In the genomic region with DNA sequence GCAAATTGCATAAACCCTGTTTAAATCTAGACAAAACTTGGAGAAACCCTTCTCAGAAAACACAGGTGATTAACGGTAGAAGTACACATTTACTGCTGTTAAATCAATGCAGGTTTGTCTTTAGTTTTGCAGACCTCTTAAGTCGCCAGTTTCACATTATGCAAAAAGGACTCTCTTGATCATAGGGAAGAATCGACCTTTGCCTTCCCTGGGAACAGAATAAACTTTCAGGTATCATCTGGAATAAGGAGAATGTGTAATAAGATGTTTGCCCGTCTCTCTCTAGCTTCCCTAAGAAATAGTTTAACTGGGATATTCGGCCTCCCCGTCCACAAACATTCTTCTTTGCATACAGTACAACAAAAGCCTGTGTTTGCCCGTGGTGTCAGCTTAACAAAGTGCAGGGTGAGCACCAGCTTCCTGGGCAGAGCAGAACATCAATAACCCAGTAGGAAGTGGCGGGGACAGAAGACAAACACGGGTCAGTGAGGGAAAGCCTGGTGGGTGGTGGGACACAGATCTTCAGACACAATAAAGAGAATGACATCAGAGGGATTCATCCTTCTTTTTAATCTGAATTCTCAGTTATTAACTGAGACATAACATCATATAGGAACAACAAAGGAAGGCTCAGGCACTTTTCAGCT, we compare ENCODE assay signal across 15 cellular contexts.
DNase-seq lines count a peak whose midpoint lies in the region; ATAC-seq lines count a peak whose summit lies in the region.
"Had no signal": no experiment of that assay in that cellular context is flagged by ENCODE, and none has a peak within 500 bp of the region (broad histone marks: within the 10 kb centered on the region; RNA-seq: fewer than 3 reads in every experiment).

No MANE protein-coding gene starts in this region.

- no peak overlapping the region for H2BK15ac ChIP-seq in mesenchymal stem cell (ENCODE audit: low read depth, poor library complexity, severe bottlenecking)

- H3K27me3 ChIP-seq in mesenchymal stem cell (ENCODE audit: control insufficient read depth in 1 of 2, insufficient read depth in 1 of 2, low read length in 2 of 2) (no peaks in the 10 kb centered on the region), trophoblast cell (ENCODE audit: insufficient read depth, low read length) (no peaks in the 10 kb centered on the region)

- H3K4ac ChIP-seq in mesenchymal stem cell (ENCODE audit: low read depth in 1 of 2, low read length in 2 of 2) (no peak overlapping the region), trophoblast cell (ENCODE audit: low read depth, low read length) (no peak overlapping the region)

- H3K79me2 ChIP-seq in trophoblast cell (ENCODE audit: control insufficient read depth, insufficient read depth, low read length, poor library complexity), result no peaks in the 10 kb centered on the region

- no peak overlapping the region for H3K18ac ChIP-seq in mesenchymal stem cell (ENCODE audit: low read depth in 1 of 2, low read length in 2 of 2)
- no peak overlapping the region for H3K18ac ChIP-seq in trophoblast cell (ENCODE audit: low read length)

- H3K4me2 ChIP-seq in mesenchymal stem cell (ENCODE audit: low read length, poor library complexity, severe bottlenecking), result no peak overlapping the region
- H3K4me2 ChIP-seq in trophoblast cell (ENCODE audit: low read length), result no peak overlapping the region
- H3K4me2 ChIP-seq: KMS-11 had no signal

- H3K23ac ChIP-seq in mesenchymal stem cell (ENCODE audit: low read length in 2 of 2) (no peak overlapping the region), trophoblast cell (ENCODE audit: low read length) (no peak overlapping the region)

- H4K8ac ChIP-seq in mesenchymal stem cell (ENCODE audit: low read length), result no peak overlapping the region
- H4K8ac ChIP-seq in trophoblast cell (ENCODE audit: low read depth, low read length), result no peak overlapping the region

- DNase-seq in DMS153 treated with DMSO at 0.1 percent for 48 hours (lab: John Stamatoyannopoulos, UW; ENCODE audit: unreplicated experiment), result peak; percentile 67
- DNase-seq in NCI-H1930 (lab: John Stamatoyannopoulos, UW), result peak; percentile 39 to 66
- peak; percentile 99 for DNase-seq in SHP77 treated with DMSO at 0.1 percent for 48 hours (lab: John Stamatoyannopoulos, UW)
- DNase-seq in mesenchymal stem cell, result peak; percentile 7
- DNase-seq in trophoblast cell, result no peak
- DNase-seq in nucleus accumbens (lab: John Stamatoyannopoulos, UW), result no peak
- no peak for DNase-seq in EL
- DNase-seq: activated CD8-positive, alpha-beta memory T cell treated with anti-CD3 and anti-CD28 coated beads, Interleukin-2, amount 50 U/mL, for 48 hours; stimulated activated CD4-positive, alpha-beta T cell treated with anti-CD3 and anti-CD28 coated beads, Interleukin-4, amount 100 ng/mL, for 24 hours; WERI-Rb-1 had no signal

- H2AK5ac ChIP-seq in mesenchymal stem cell (ENCODE audit: low read length, severe bottlenecking), result no peak overlapping the region
- no peak overlapping the region for H2AK5ac ChIP-seq in trophoblast cell (ENCODE audit: low read length)

- WGBS in mesenchymal stem cell, result 33% methylated on average over 8 of the region's 9 CpGs
- no CpG with 5 or more reads among the region's 9 CpGs for WGBS in trophoblast cell (ENCODE audit: extremely low coverage, insufficient coverage, insufficient read length)

- H3K14ac ChIP-seq in mesenchymal stem cell (ENCODE audit: low read length in 2 of 2), result peak overlapping the region in 1 of 2 experiments; percentile 55
- no peak overlapping the region for H3K14ac ChIP-seq in trophoblast cell (ENCODE audit: low read length)

- no peak for ATAC-seq in HG02938 (IDR thresholded peaks at IDR 0.05; ENCODE audit: unreplicated experiment)
- ATAC-seq: stimulated activated memory B cell treated with anti-CD40 and anti-IgM and Interleukin-4, amounts not matched to agents 10 μg/mL and 1 μg/mL and 100 μg/mL, for 72 hours had no signal

- H3K4me1 ChIP-seq in mesenchymal stem cell (ENCODE audit: control insufficient read depth, insufficient read depth, low read depth, low read length) (peaks cover 3% of the 10 kb centered on the region), trophoblast cell (ENCODE audit: control insufficient read depth in 1 of 2, insufficient read depth in 2 of 2, low read length in 2 of 2) (no peaks in the 10 kb centered on the region)

- no peak overlapping the region for H3K4me3 ChIP-seq in mesenchymal stem cell (ENCODE audit: insufficient read depth in 1 of 2, low read depth in 1 of 2, low read length in 2 of 2)
- no peak overlapping the region for H3K4me3 ChIP-seq in trophoblast cell (ENCODE audit: low read depth, low read length)
- H3K4me3 ChIP-seq: coronary artery, SK-N-MC had no signal

- H3K79me1 ChIP-seq in mesenchymal stem cell (replicated peaks; ENCODE audit: low read length, poor library complexity, severe bottlenecking), result no peaks in the 10 kb centered on the region
- H3K79me1 ChIP-seq in trophoblast cell (ENCODE audit: low read length), result no peaks in the 10 kb centered on the region

- H2BK5ac ChIP-seq in mesenchymal stem cell (ENCODE audit: low read depth, low read length, poor library complexity, severe bottlenecking) (no peak overlapping the region), trophoblast cell (ENCODE audit: low read depth, low read length, poor library complexity) (no peak overlapping the region)

- H2BK120ac ChIP-seq in mesenchymal stem cell (ENCODE audit: low read depth, low read length), result no peak overlapping the region
- H2BK120ac ChIP-seq in trophoblast cell (ENCODE audit: insufficient read depth, low read length, poor library complexity), result no peak overlapping the region

- no peak overlapping the region for H4K12ac ChIP-seq in trophoblast cell (ENCODE audit: low read depth, low read length)

- no peak overlapping the region for H4K91ac ChIP-seq in mesenchymal stem cell (ENCODE audit: low read length)
- H4K91ac ChIP-seq in trophoblast cell (ENCODE audit: low read depth, low read length), result no peak overlapping the region

- H2BK12ac ChIP-seq in mesenchymal stem cell (ENCODE audit: low read length in 2 of 2) (no peak overlapping the region), trophoblast cell (ENCODE audit: low read length) (no peak overlapping the region)

- no peaks in the 10 kb centered on the region for H3K36me3 ChIP-seq in mesenchymal stem cell (ENCODE audit: control insufficient read depth in 1 of 2, insufficient read depth in 2 of 2, low read depth in 1 of 2, low read length in 2 of 2)
- H3K36me3 ChIP-seq in trophoblast cell (ENCODE audit: control insufficient read depth in 1 of 2, insufficient read depth in 2 of 2, low read length in 2 of 2), result no peaks in the 10 kb centered on the region
- H3K36me3 ChIP-seq: WERI-Rb-1 had no signal

- H3K9ac ChIP-seq in mesenchymal stem cell (ENCODE audit: low read length), result no peak overlapping the region
- H3K9ac ChIP-seq in trophoblast cell (ENCODE audit: low read length), result no peak overlapping the region
- H3K9ac ChIP-seq: KMS-11 had no signal

- no peak overlapping the region for H2AFZ ChIP-seq in mesenchymal stem cell (ENCODE audit: low read depth, low read length)
- H2AFZ ChIP-seq in trophoblast cell (ENCODE audit: insufficient read depth, low read length, poor library complexity), result no peak overlapping the region

- H3K9me3 ChIP-seq in mesenchymal stem cell (ENCODE audit: control insufficient read depth, low read length) (no peaks in the 10 kb centered on the region), trophoblast cell (ENCODE audit: insufficient read depth, low read depth, low read length) (peaks cover 2% of the 10 kb centered on the region)

- H3K27ac ChIP-seq in mesenchymal stem cell (ENCODE audit: low read length, poor library complexity, severe bottlenecking) (no peak overlapping the region), trophoblast cell (ENCODE audit: low read depth, low read length) (no peak overlapping the region)
- H3K27ac ChIP-seq: coronary artery, KMS-11, SK-N-MC, WERI-Rb-1 had no signal

Comparison
In these comparisons a context has a peak if more than half of its experiments do, and no peak if none do; other contexts are left out.
1. DNase-seq: peak in DMS153 treated with DMSO at 0.1 percent for 48 hours (single experiment), NCI-H1930 (2 of 2), SHP77 treated with DMSO at 0.1 percent for 48 hours (single experiment) and mesenchymal stem cell (single experiment); none in trophoblast cell (0 of 2), nucleus accumbens (0 of 56) and EL (single experiment).